In the genomic region with DNA sequence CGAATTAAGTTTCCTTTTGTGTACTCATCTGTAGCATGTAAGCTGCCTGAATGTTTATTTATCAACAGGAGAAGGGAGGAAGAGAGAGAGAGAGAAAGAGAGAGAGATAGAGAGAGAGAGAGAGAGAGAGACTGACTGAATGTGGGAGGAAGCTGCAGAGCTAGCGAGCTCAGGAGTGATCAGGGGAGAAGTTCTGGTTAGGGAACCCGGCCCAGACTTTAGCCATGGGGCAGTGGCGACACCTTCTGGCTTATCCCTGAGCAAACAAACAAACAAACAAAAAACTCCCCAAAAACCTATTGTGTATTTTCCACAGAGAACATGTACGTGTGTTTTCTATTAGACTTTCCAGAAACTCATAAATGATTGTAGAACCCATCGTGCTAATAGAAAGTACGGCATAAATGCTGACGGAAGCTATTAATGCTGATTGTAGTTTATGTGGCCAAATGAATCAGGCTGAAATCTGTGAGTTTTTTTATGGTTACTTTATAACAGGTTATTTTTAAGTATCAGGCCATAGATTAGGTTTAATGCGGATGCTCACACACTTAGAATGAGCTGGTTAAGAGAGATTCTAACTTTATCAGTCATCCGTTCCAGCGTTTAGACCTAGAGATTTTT, we compare ENCODE assay signal across 8 cellular contexts.
DNase-seq lines count a peak whose midpoint lies in the region; ATAC-seq and TF ChIP-seq lines count a peak whose summit lies in the region.

No MANE protein-coding gene starts in this region.

- peak; percentile 1 for DNase-seq in NCI-H146 (lab: John Stamatoyannopoulos, UW)
- no peak for DNase-seq in NCI-H146 treated with DMSO at 0.1 percent for 48 hours (lab: John Stamatoyannopoulos, UW; ENCODE audit: unreplicated experiment)
- DNase-seq in Karpas-422: peak; percentile 54
- DNase-seq in T-helper 2 cell treated with Interferon-gamma antibody and Interleukin-4, amounts not matched to agents 5 μg/mL and 100 μg/mL, for 36 hours (ENCODE audit: low spot score): peak; percentile 67
- peak; percentile 35 to 60 (median 56) for DNase-seq in body of pancreas
- DNase-seq in iPS-NIHi7 (ENCODE audit: extremely low spot score): peak; percentile 76
- peak; percentile 14 to 42 for DNase-seq in stimulated activated CD4-positive, alpha-beta T cell treated with anti-CD3 and anti-CD28 coated beads, Interleukin-12 subunit alpha, Interleukin-12 subunit beta, amount 100 ng/mL, for 24 hours (ENCODE audit: low read depth in 2 of 2)

- H3K27ac ChIP-seq in Karpas-422 (ENCODE audit: low read length): no peak overlapping the region
- H3K27ac ChIP-seq in body of pancreas: no peak overlapping the region

- no peak overlapping the region for H2AFZ ChIP-seq in Karpas-422 (ENCODE audit: low read length)

- H3K4me3 ChIP-seq in Karpas-422 (ENCODE audit: low read length) (no peak overlapping the region), body of pancreas (no peak overlapping the region)

- peak; percentile 19 to 72 (median 59) for TF ChIP-seq CTCF in body of pancreas (IDR thresholded peaks at IDR 0.05)

- peak overlapping the region; percentile 24 for H3K4me3 Mint-ChIP-seq in T-helper 2 cell treated with Interferon-gamma antibody and Interleukin-4, amounts not matched to agents 5 μg/mL and 100 μg/mL, for 36 hours

- intact Hi-C loops in body of pancreas (cut with DNase I): loop anchor here (5.0 kb wide), 1 partner anchor 1441 kb away; no protein-coding TSS in a partner anchor

- no peaks in the 10 kb centered on the region for H3K9me3 Mint-ChIP-seq in T-helper 2 cell treated with Interferon-gamma antibody and Interleukin-4, amounts not matched to agents 5 μg/mL and 100 μg/mL, for 36 hours

- H3K9me3 ChIP-seq in Karpas-422 (ENCODE audit: low read length) (no peaks in the 10 kb centered on the region), body of pancreas (no peaks in the 10 kb centered on the region)

- H4K20me1 ChIP-seq in Karpas-422 (ENCODE audit: insufficient read depth, low read depth, low read length): no peaks in the 10 kb centered on the region

- H3K4me1 Mint-ChIP-seq in T-helper 2 cell treated with Interferon-gamma antibody and Interleukin-4, amounts not matched to agents 5 μg/mL and 100 μg/mL, for 36 hours (ENCODE audit: low read depth): peaks cover 46% of the 10 kb centered on the region

- no peaks in the 10 kb centered on the region for H3K9me2 ChIP-seq in Karpas-422 (replicated peaks; ENCODE audit: insufficient read depth, low read length)

- H3K36me3 Mint-ChIP-seq in T-helper 2 cell treated with Interferon-gamma antibody and Interleukin-4, amounts not matched to agents 5 μg/mL and 100 μg/mL, for 36 hours (ENCODE audit: low read depth): no peaks in the 10 kb centered on the region

- no peak overlapping the region for H3K9ac ChIP-seq in Karpas-422 (ENCODE audit: low read length)

- H3K27ac Mint-ChIP-seq in T-helper 2 cell treated with Interferon-gamma antibody and Interleukin-4, amounts not matched to agents 5 μg/mL and 100 μg/mL, for 36 hours: peak overlapping the region; percentile 70

- ATAC-seq in body of pancreas (peak; percentile 55), HG02642 (IDR thresholded peaks at IDR 0.05; ENCODE audit: poor library complexity, unreplicated experiment) (no peak)

- H3K36me3 ChIP-seq in Karpas-422 (ENCODE audit: insufficient read depth, low read length): no peaks in the 10 kb centered on the region
- no peaks in the 10 kb centered on the region for H3K36me3 ChIP-seq in body of pancreas (replicated peaks in 1 of 2; ENCODE audit: insufficient read depth in 1 of 2, low read depth in 2 of 2)

- 28 to 34% methylated on average over 11 of the region's 11 CpGs for WGBS in body of pancreas, 2 donors

- H3K4me1 ChIP-seq in Karpas-422 (ENCODE audit: low read length) (no peaks in the 10 kb centered on the region), body of pancreas (no peaks in the 10 kb centered on the region)

- no peaks in the 10 kb centered on the region for H3K79me2 ChIP-seq in Karpas-422 (ENCODE audit: low read length)

- H3K27me3 ChIP-seq in Karpas-422 (ENCODE audit: low read length) (no peaks in the 10 kb centered on the region), body of pancreas (no peaks in the 10 kb centered on the region)

- no peak for TF ChIP-seq POLR2A in body of pancreas (IDR thresholded peaks at IDR 0.05)

- no peaks in the 10 kb centered on the region for H3K27me3 Mint-ChIP-seq in T-helper 2 cell treated with Interferon-gamma antibody and Interleukin-4, amounts not matched to agents 5 μg/mL and 100 μg/mL, for 36 hours (ENCODE audit: low read depth)

- H3K4me2 ChIP-seq in Karpas-422 (ENCODE audit: low read depth, low read length, poor library complexity, severe bottlenecking): no peak overlapping the region
